In genomic region chr11:129192150-129192549, GRCh38 we compare ENCODE assay signal across 13 cellular contexts. TPM values are rescaled to one million over a fixed set of nuclear protein-coding genes. Genes with fewer than 3 reads are reported as not detected.
DNase-seq lines count a peak whose midpoint lies in the region; ATAC-seq, FAIRE-seq and TF ChIP-seq lines count a peak whose summit lies in the region.
"Had no signal": no experiment of that assay in that cellular context is flagged by ENCODE, and none has a peak within 500 bp of the region (broad histone marks: within the 10 kb centered on the region; RNA-seq: fewer than 3 reads in every experiment).

Gene ARHGAP32 (minus strand): TSS chr11:129192325. CDS start chr11:129192198, 127 bp downstream.

- no peaks in the 10 kb centered on the region for H3K36me3 Mint-ChIP-seq in activated T-cell treated with anti-CD3 and anti-CD28 coated beads, Interleukin-2, amount 50 U/mL, for 72 hours (ENCODE audit: insufficient read depth in 2 of 2)
- peaks cover 3% of the 10 kb centered on the region for H3K36me3 Mint-ChIP-seq in mesothelial cell of epicardium

- no peak for TF ChIP-seq POLR2A in H54 (IDR thresholded peaks at IDR 0.05; ENCODE audit: low read depth, low read length)

- no peaks in the 10 kb centered on the region for H3K4me1 Mint-ChIP-seq in activated T-cell treated with anti-CD3 and anti-CD28 coated beads, Interleukin-2, amount 50 U/mL, for 72 hours (ENCODE audit: low read depth)
- peaks cover 18% of the 10 kb centered on the region for H3K4me1 Mint-ChIP-seq in mesothelial cell of epicardium

- FAIRE-seq in H54 (lab: Jason Lieb, UNC): no peak
- FAIRE-seq: GM12892 had no signal

- TF ChIP-seq CTCF in mesothelial cell of epicardium (IDR thresholded peaks at IDR 0.05; ENCODE audit: unreplicated experiment): no peak

- H3K4me3 Mint-ChIP-seq in activated T-cell treated with anti-CD3 and anti-CD28 coated beads, Interleukin-2, amount 50 U/mL, for 72 hours: no peak within 1 kb of the TSS
- no peak within 1 kb of the TSS for H3K4me3 Mint-ChIP-seq in mesothelial cell of epicardium

- H3K9me3 Mint-ChIP-seq in activated T-cell treated with anti-CD3 and anti-CD28 coated beads, Interleukin-2, amount 50 U/mL, for 72 hours: no peaks in the 10 kb centered on the region
- peaks cover under 1% of the 10 kb centered on the region for H3K9me3 Mint-ChIP-seq in mesothelial cell of epicardium

- DNase-seq in activated T-cell treated with anti-CD3 and anti-CD28 coated beads, Interleukin-2, amount 50 U/mL, for 72 hours: peak in 1 of 2 donors; percentile 8
- DNase-seq in activated T-cell treated with anti-CD3 and anti-CD28 coated beads for 4 hours (no peak), cerebellum (ENCODE audit: low spot score) (no peak), mesothelial cell of epicardium (ENCODE audit: low spot score in 2 of 2, unreplicated experiment in 2 of 2) (no peak), ureter (ENCODE audit: low spot score) (no peak), H54 (ENCODE audit: insufficient read length, low spot score) (no peak), hippocampal formation (lab: John Stamatoyannopoulos, UW) (no peak)
- no peak for DNase-seq in effector CD8-positive, alpha-beta T cell (lab: John Stamatoyannopoulos, UW)
- DNase-seq: activated CD4-positive, alpha-beta T cell treated with anti-CD3 and anti-CD28 coated beads, Interleukin-2, amount 50 U/mL, for 48 hours; AML-193; IMR-90; NK-92 treated with Interleukin-12 subunit alpha and Interleukin-12 subunit beta, amount 100 ng/mL, for 24 hours had no signal

- ATAC-seq in activated T-cell treated with anti-CD3 and anti-CD28 coated beads, Interleukin-2, amount 50 U/mL, for 72 hours (replicated peaks in 1 of 2): peak; percentile 80 to 83

- H3K27ac Mint-ChIP-seq in activated T-cell treated with anti-CD3 and anti-CD28 coated beads, Interleukin-2, amount 50 U/mL, for 72 hours: no peak within 1 kb of the TSS
- no peak within 1 kb of the TSS for H3K27ac Mint-ChIP-seq in mesothelial cell of epicardium

- no peaks in the 10 kb centered on the region for H3K27me3 Mint-ChIP-seq in activated T-cell treated with anti-CD3 and anti-CD28 coated beads, Interleukin-2, amount 50 U/mL, for 72 hours (ENCODE audit: low read depth)
- no peaks in the 10 kb centered on the region for H3K27me3 Mint-ChIP-seq in mesothelial cell of epicardium (ENCODE audit: low read depth)

RNA-seq across cellular contexts. Expression of gene ARHGAP32, which starts in this region (rescaled TPM):
- total RNA-seq in activated T-cell treated with anti-CD3 and anti-CD28 coated beads, Interleukin-2, amount 50 U/mL, for 72 hours: 10 to 100 TPM; 10.9 TPM
- 45.3 TPM for total RNA-seq in cerebellum
- 39.3 to 41.9 TPM (median 41.4 TPM) in 3 replicates for total RNA-seq in mesothelial cell of epicardium
- 79.3 TPM for total RNA-seq in ureter
